ENCODE assay signal across 18 cellular contexts in the genomic region with DNA sequence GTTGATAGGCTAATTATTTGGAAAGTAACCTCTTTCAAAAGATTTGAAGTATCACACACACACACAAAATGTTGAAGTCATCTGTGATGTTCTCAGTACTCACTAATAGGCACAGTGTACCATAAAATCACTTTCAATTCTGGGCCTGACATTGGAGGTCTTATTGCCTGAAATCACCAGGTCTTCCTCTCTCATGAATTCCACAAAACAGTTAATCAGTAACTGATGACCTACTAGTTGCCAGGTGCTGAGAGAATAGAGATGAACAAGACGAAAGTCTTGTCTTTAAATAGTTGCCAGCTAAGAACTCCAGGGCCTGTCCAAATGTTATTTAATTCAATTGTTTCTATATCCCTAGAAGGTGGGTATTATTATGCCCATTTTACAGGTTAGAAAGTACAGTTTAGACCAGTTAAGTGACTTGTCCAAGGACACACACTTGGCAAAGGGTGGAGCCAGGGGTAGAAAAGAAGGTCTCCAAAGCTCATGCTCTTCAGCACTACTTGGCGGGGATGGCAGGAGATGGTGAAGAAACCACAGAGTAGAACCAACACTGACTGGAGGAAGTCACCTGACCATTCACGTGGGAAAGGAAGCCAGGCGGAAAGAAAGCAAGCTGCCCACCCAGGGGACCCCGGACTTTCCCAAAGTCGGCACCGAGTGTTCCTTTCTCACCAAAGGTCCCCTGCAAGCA.
DNase-seq lines count a peak whose midpoint lies in the region; ATAC-seq and TF ChIP-seq lines count a peak whose summit lies in the region.
"Had no signal": no experiment of that assay in that cellular context is flagged by ENCODE, and none has a peak within 500 bp of the region (broad histone marks: within the 10 kb centered on the region; RNA-seq: fewer than 3 reads in every experiment).

No MANE protein-coding gene starts in this region.

- no peaks in the 10 kb centered on the region for H3K27me3 ChIP-seq in OCI-LY3 (ENCODE audit: low read depth, low read length)
- H3K27me3 ChIP-seq: ascending aorta had no signal

- H4K20me1 ChIP-seq in OCI-LY3 (ENCODE audit: insufficient read depth, low read length), result no peaks in the 10 kb centered on the region

- peak; percentile 83 for ATAC-seq in GM18511 (IDR thresholded peaks at IDR 0.05; ENCODE audit: unreplicated experiment)
- peak; percentile 71 for ATAC-seq in GM19467 (IDR thresholded peaks at IDR 0.05; ENCODE audit: unreplicated experiment)
- peak; percentile 81 for ATAC-seq in HG02943 (IDR thresholded peaks at IDR 0.05; ENCODE audit: low read depth, unreplicated experiment)
- ATAC-seq in HG03521 (IDR thresholded peaks at IDR 0.05; ENCODE audit: unreplicated experiment), result no peak
- ATAC-seq in activated CD4-positive, alpha-beta T cell treated with anti-CD3 and anti-CD28 coated beads for 36 hours, result no peak
- ATAC-seq in HG03045 (IDR thresholded peaks at IDR 0.05; ENCODE audit: unreplicated experiment), result no peak
- ATAC-seq: lower lobe of right lung; natural killer cell treated with Interleukin-12 subunit alpha and Interleukin-12 subunit beta and Interleukin-15 and Interleukin-18, amount 100 ng/mL, for 72 hours; stimulated activated effector memory CD8-positive, alpha-beta T cell treated with anti-CD3 and anti-CD28 coated beads, Interleukin-12 subunit alpha, Interleukin-12 subunit beta, amount 100 ng/mL, for 72 hours had no signal

- H3K4me1 Mint-ChIP-seq in endothelial cell (ENCODE audit: unreplicated experiment), result no peaks in the 10 kb centered on the region
- H3K4me1 Mint-ChIP-seq in activated CD4-positive, alpha-beta T cell treated with anti-CD3 and anti-CD28 coated beads for 36 hours, result no peaks in the 10 kb centered on the region
- H3K4me1 Mint-ChIP-seq: activated CD4-positive, alpha-beta memory T cell treated with anti-CD3 and anti-CD28 coated beads, Interleukin-2, amount 10 ng/mL, durations not matched to agents 7 days and 5 days; stimulated activated effector memory CD8-positive, alpha-beta T cell treated with anti-CD3 and anti-CD28 coated beads, Interleukin-12 subunit alpha, Interleukin-12 subunit beta, amount 100 ng/mL, for 72 hours had no signal

- intact Hi-C loops in activated CD4-positive, alpha-beta T cell treated with anti-CD3 and anti-CD28 coated beads for 36 hours (cut with DNase I, micrococcal nuclease), result no loop called here

- peak overlapping the region; percentile 93 for H3K27ac ChIP-seq in OCI-LY3 (ENCODE audit: low read length)
- H3K27ac ChIP-seq: ascending aorta, GM23248 had no signal

- TF ChIP-seq CTCF in OCI-LY3 (IDR thresholded peaks at IDR 0.05; ENCODE audit: low read depth, low read length) (no peak), endothelial cell (IDR thresholded peaks at IDR 0.05; ENCODE audit: unreplicated experiment) (no peak)

- H3K4me2 ChIP-seq in OCI-LY3 (ENCODE audit: low read length), result peak overlapping the region; percentile 87

- peaks cover 54% of the 10 kb centered on the region for H3K4me1 ChIP-seq in OCI-LY3 (ENCODE audit: low read length)

- H3K36me3 Mint-ChIP-seq in endothelial cell (ENCODE audit: low read depth, unreplicated experiment), result no peaks in the 10 kb centered on the region
- no peaks in the 10 kb centered on the region for H3K36me3 Mint-ChIP-seq in activated CD4-positive, alpha-beta T cell treated with anti-CD3 and anti-CD28 coated beads for 36 hours (ENCODE audit: low read depth)
- H3K36me3 Mint-ChIP-seq: natural killer cell treated with Interleukin-12 subunit alpha and Interleukin-12 subunit beta and Interleukin-15 and Interleukin-18, amount 100 ng/mL, for 72 hours; stimulated activated effector memory CD8-positive, alpha-beta T cell treated with anti-CD3 and anti-CD28 coated beads, Interleukin-12 subunit alpha, Interleukin-12 subunit beta, amount 100 ng/mL, for 72 hours had no signal

- H3K27ac Mint-ChIP-seq in endothelial cell (ENCODE audit: unreplicated experiment), result no peak overlapping the region
- no peak overlapping the region for H3K27ac Mint-ChIP-seq in activated CD4-positive, alpha-beta T cell treated with anti-CD3 and anti-CD28 coated beads for 36 hours
- H3K27ac Mint-ChIP-seq: activated CD4-positive, alpha-beta memory T cell treated with anti-CD3 and anti-CD28 coated beads, Interleukin-2, amount 10 ng/mL, durations not matched to agents 7 days and 5 days; natural killer cell treated with Interleukin-12 subunit alpha and Interleukin-12 subunit beta and Interleukin-15 and Interleukin-18, amount 100 ng/mL, for 72 hours; stimulated activated effector memory CD8-positive, alpha-beta T cell treated with anti-CD3 and anti-CD28 coated beads, Interleukin-12 subunit alpha, Interleukin-12 subunit beta, amount 100 ng/mL, for 72 hours had no signal

- no peaks in the 10 kb centered on the region for H3K27me3 Mint-ChIP-seq in endothelial cell (ENCODE audit: unreplicated experiment)
- peaks cover 14% of the 10 kb centered on the region for H3K27me3 Mint-ChIP-seq in activated CD4-positive, alpha-beta T cell treated with anti-CD3 and anti-CD28 coated beads for 36 hours
- H3K27me3 Mint-ChIP-seq: activated CD4-positive, alpha-beta memory T cell treated with anti-CD3 and anti-CD28 coated beads, Interleukin-2, amount 10 ng/mL, durations not matched to agents 7 days and 5 days had no signal

- H3K79me2 ChIP-seq in OCI-LY3 (ENCODE audit: low read length), result no peaks in the 10 kb centered on the region

- H3K36me3 ChIP-seq in OCI-LY3 (replicated peaks; ENCODE audit: low read depth, low read length), result no peaks in the 10 kb centered on the region
- H3K36me3 ChIP-seq: ascending aorta, lower lobe of right lung had no signal

- CTCF ChIA-PET in activated CD4-positive, alpha-beta T cell treated with anti-CD3 and anti-CD28 coated beads for 36 hours (lab: Charles Lee), result interaction anchor here (0.6 kb wide), 1 partner anchor 214 kb away, joined by 3 read pairs; no protein-coding TSS in a partner anchor

- H3K9me3 Mint-ChIP-seq in endothelial cell (ENCODE audit: unreplicated experiment), result no peaks in the 10 kb centered on the region
- no peaks in the 10 kb centered on the region for H3K9me3 Mint-ChIP-seq in activated CD4-positive, alpha-beta T cell treated with anti-CD3 and anti-CD28 coated beads for 36 hours (ENCODE audit: low read depth)
- H3K9me3 Mint-ChIP-seq: activated CD4-positive, alpha-beta memory T cell treated with anti-CD3 and anti-CD28 coated beads, Interleukin-2, amount 10 ng/mL, durations not matched to agents 7 days and 5 days; natural killer cell treated with Interleukin-12 subunit alpha and Interleukin-12 subunit beta and Interleukin-15 and Interleukin-18, amount 100 ng/mL, for 72 hours; stimulated activated effector memory CD8-positive, alpha-beta T cell treated with anti-CD3 and anti-CD28 coated beads, Interleukin-12 subunit alpha, Interleukin-12 subunit beta, amount 100 ng/mL, for 72 hours had no signal

- no peak for DNase-seq in endothelial cell (ENCODE audit: low spot score)
- DNase-seq in activated CD4-positive, alpha-beta T cell treated with anti-CD3 and anti-CD28 coated beads for 36 hours, result no peak
- DNase-seq: activated CD4-positive, alpha-beta memory T cell treated with anti-CD3 and anti-CD28 coated beads, Interleukin-2, amount 10 ng/mL, durations not matched to agents 7 days and 5 days; cortex of kidney; GM23248; lower lobe of right lung; NCI-H748 treated with DMSO at 0.1 percent for 48 hours; SHP77; stimulated activated CD4-positive, alpha-beta T cell treated with anti-CD3 and anti-CD28 coated beads, Interleukin-2, amount 100 ng/mL, for 48 hours had no signal

- H3K4me3 ChIP-seq in OCI-LY3 (ENCODE audit: low read length), result peak overlapping the region; percentile 65
- H3K4me3 ChIP-seq: ascending aorta, GM23248, lower lobe of right lung had no signal

- H3K9ac ChIP-seq in OCI-LY3 (ENCODE audit: low read length), result peak overlapping the region; percentile 66
- H3K9ac ChIP-seq: GM23248 had no signal

- no peak overlapping the region for H3K4me3 Mint-ChIP-seq in endothelial cell (ENCODE audit: unreplicated experiment)
- H3K4me3 Mint-ChIP-seq in activated CD4-positive, alpha-beta T cell treated with anti-CD3 and anti-CD28 coated beads for 36 hours, result no peak overlapping the region
- H3K4me3 Mint-ChIP-seq: activated CD4-positive, alpha-beta memory T cell treated with anti-CD3 and anti-CD28 coated beads, Interleukin-2, amount 10 ng/mL, durations not matched to agents 7 days and 5 days; natural killer cell treated with Interleukin-12 subunit alpha and Interleukin-12 subunit beta and Interleukin-15 and Interleukin-18, amount 100 ng/mL, for 72 hours; stimulated activated effector memory CD8-positive, alpha-beta T cell treated with anti-CD3 and anti-CD28 coated beads, Interleukin-12 subunit alpha, Interleukin-12 subunit beta, amount 100 ng/mL, for 72 hours had no signal

- POLR2A ChIA-PET in activated CD4-positive, alpha-beta T cell treated with anti-CD3 and anti-CD28 coated beads for 36 hours (lab: Charles Lee), result no interaction called here

- H3K9me3 ChIP-seq in OCI-LY3 (ENCODE audit: insufficient read depth, low read length), result no peaks in the 10 kb centered on the region
- H3K9me3 ChIP-seq: ascending aorta, lower lobe of right lung had no signal

- H2AFZ ChIP-seq in OCI-LY3 (ENCODE audit: low read depth, low read length), result peak overlapping the region; percentile 92
- H2AFZ ChIP-seq: GM23248 had no signal

Comparison
In these comparisons a context has a peak if more than half of its experiments do, and no peak if none do; other contexts are left out.
1. ATAC-seq: peak in GM18511 (single experiment), GM19467 (single experiment) and HG02943 (single experiment); none in HG03521 (single experiment), activated CD4-positive, alpha-beta T cell treated with anti-CD3 and anti-CD28 coated beads for 36 hours (single experiment) and HG03045 (single experiment).